30 cellular contexts compared by ENCODE assay signal in genomic region chr1:226094451-226094850, GRCh38.
"Had no signal": no experiment of that assay in that cellular context is flagged by ENCODE, and none has a peak within 500 bp of the region (broad histone marks: within the 10 kb centered on the region; RNA-seq: fewer than 3 reads in every experiment).

No MANE protein-coding gene starts in this region.

- H2AFZ ChIP-seq: neural progenitor cell had no signal

- H3K4me2 ChIP-seq: neural progenitor cell, smooth muscle cell had no signal

- FAIRE-seq: endothelial cell of umbilical vein, islet of Langerhans had no signal

- H3K36me3 ChIP-seq: esophagus muscularis mucosa, gastroesophageal sphincter, heart right ventricle, left ventricle myocardium inferior, lower lobe of right lung, neural progenitor cell, stomach, thyroid gland had no signal

- H3K9ac ChIP-seq: neural progenitor cell had no signal

- H3K4me3 ChIP-seq: coronary artery, esophagus muscularis mucosa, gastroesophageal sphincter, heart right ventricle, left ventricle myocardium inferior, lower lobe of right lung, neural progenitor cell, psoas muscle, smooth muscle cell, stomach, thyroid gland had no signal

- H3K27me3 Mint-ChIP-seq: memory B cell had no signal

- ATAC-seq: foreskin keratinocyte; gastroesophageal sphincter; heart right ventricle; left colon; lower lobe of right lung; naive thymus-derived CD4-positive, alpha-beta T cell; psoas muscle; right cardiac atrium; stimulated activated effector memory CD8-positive, alpha-beta T cell treated with anti-CD3 and anti-CD28 coated beads, Interleukin-12 subunit alpha, Interleukin-12 subunit beta, amount 100 ng/mL, for 72 hours had no signal

- H3K4me1 ChIP-seq: esophagus muscularis mucosa, gastroesophageal sphincter, heart right ventricle, left ventricle myocardium inferior, lower lobe of right lung, neural progenitor cell, psoas muscle, stomach, thyroid gland had no signal

- H3K27ac ChIP-seq: coronary artery, esophagus muscularis mucosa, foreskin keratinocyte, gastroesophageal sphincter, heart right ventricle, left ventricle myocardium inferior, lower lobe of right lung, neural progenitor cell, psoas muscle, stomach, thyroid gland had no signal

- H3K9me3 Mint-ChIP-seq: central memory CD8-positive, alpha-beta T cell; memory B cell; naive thymus-derived CD4-positive, alpha-beta T cell; nephron; neural progenitor cell; stimulated activated effector memory CD8-positive, alpha-beta T cell treated with anti-CD3 and anti-CD28 coated beads, Interleukin-12 subunit alpha, Interleukin-12 subunit beta, amount 100 ng/mL, for 72 hours had no signal

- H3K27me3 ChIP-seq: esophagus muscularis mucosa, heart right ventricle, thyroid gland had no signal

- H3K4me1 Mint-ChIP-seq: central memory CD8-positive, alpha-beta T cell; memory B cell; stimulated activated effector memory CD8-positive, alpha-beta T cell treated with anti-CD3 and anti-CD28 coated beads, Interleukin-12 subunit alpha, Interleukin-12 subunit beta, amount 100 ng/mL, for 72 hours had no signal

- H3K9me3 ChIP-seq: esophagus muscularis mucosa, gastroesophageal sphincter, heart right ventricle, left ventricle myocardium inferior, lower lobe of right lung, psoas muscle, stomach, thyroid gland had no signal

- H3K27ac Mint-ChIP-seq: memory B cell; naive thymus-derived CD4-positive, alpha-beta T cell; nephron; neural progenitor cell; stimulated activated effector memory CD8-positive, alpha-beta T cell treated with anti-CD3 and anti-CD28 coated beads, Interleukin-12 subunit alpha, Interleukin-12 subunit beta, amount 100 ng/mL, for 72 hours had no signal

- DNase-seq: dermis blood vessel endothelial cell; effector memory CD4-positive, alpha-beta T cell; foreskin keratinocyte; heart right ventricle; hippocampal formation; left colon; left ventricle myocardium inferior; lower lobe of right lung; midbrain; naive thymus-derived CD4-positive, alpha-beta T cell; psoas muscle; right cardiac atrium; stimulated activated CD4-positive, alpha-beta T cell treated with anti-CD3 and anti-CD28 coated beads, Interleukin-12 subunit alpha, Interleukin-12 subunit beta, amount 100 ng/mL, for 4 hours; stimulated activated CD4-positive, alpha-beta T cell treated with anti-CD3 and anti-CD28 coated beads, Interleukin-1b, Interleukin-23, amount 100 ng/mL, for 48 hours; stimulated activated CD4-positive, alpha-beta T cell treated with anti-CD3 and anti-CD28 coated beads, Interleukin-4, amount 100 ng/mL, for 1 hour; stimulated activated naive CD4-positive, alpha-beta T cell treated with Interleukin-2 at 50 U/mL for 16 hours; stomach; thyroid gland; trophoblast cell had no signal

- H3K36me3 Mint-ChIP-seq: memory B cell; neural progenitor cell; stimulated activated effector memory CD8-positive, alpha-beta T cell treated with anti-CD3 and anti-CD28 coated beads, Interleukin-12 subunit alpha, Interleukin-12 subunit beta, amount 100 ng/mL, for 72 hours had no signal

- H3K4me3 Mint-ChIP-seq: central memory CD8-positive, alpha-beta T cell; memory B cell; naive thymus-derived CD4-positive, alpha-beta T cell; nephron; neural progenitor cell; stimulated activated effector memory CD8-positive, alpha-beta T cell treated with anti-CD3 and anti-CD28 coated beads, Interleukin-12 subunit alpha, Interleukin-12 subunit beta, amount 100 ng/mL, for 72 hours had no signal
